28 cellular contexts compared by ENCODE assay signal in the genomic region with DNA sequence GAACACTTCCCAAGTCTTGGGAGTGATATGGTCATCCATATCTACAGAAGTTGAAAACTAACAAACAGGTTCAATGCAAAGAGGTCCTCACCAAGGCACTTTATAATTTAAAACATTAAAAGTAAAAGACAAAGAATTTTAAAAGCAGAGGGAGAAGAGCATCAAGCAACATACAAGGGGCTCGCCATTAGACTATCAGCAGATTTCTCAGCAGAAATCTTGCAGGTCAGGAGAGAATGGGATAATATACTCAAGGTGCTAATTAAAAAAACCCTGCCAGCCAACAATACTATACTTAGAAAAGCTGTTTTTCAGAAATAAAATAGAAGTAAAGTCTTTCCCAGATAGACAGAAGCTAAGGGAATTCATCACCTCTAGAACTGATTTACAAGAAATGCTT.
"Had no signal": no experiment of that assay in that cellular context is flagged by ENCODE, and none has a peak within 500 bp of the region (broad histone marks: within the 10 kb centered on the region; RNA-seq: fewer than 3 reads in every experiment).

No MANE protein-coding gene starts in this region.

- H3K9me3 Mint-ChIP-seq: type B pancreatic cell had no signal

- H3K4me3 ChIP-seq: stomach, suprapubic skin, testis, thoracic aorta, thyroid gland, tibial artery, tibial nerve, transverse colon, upper lobe of left lung, upper lobe of right lung, uterus, vagina had no signal

- FAIRE-seq: urothelium cell line had no signal

- H3K27me3 ChIP-seq: stomach, suprapubic skin, testis, thyroid gland, tibial artery, tibial nerve, transverse colon, upper lobe of left lung, upper lobe of right lung, uterus, vagina had no signal

- ATAC-seq: stimulated activated effector memory CD8-positive, alpha-beta T cell treated with anti-CD3 and anti-CD28 coated beads, Interleukin-12 subunit alpha, Interleukin-12 subunit beta, amount 100 ng/mL, for 72 hours; stimulated activated memory B cell treated with anti-CD40 and anti-IgM and Interleukin-4, amounts not matched to agents 10 μg/mL and 1 μg/mL and 100 μg/mL, for 72 hours; stimulated activated naive B cell treated with anti-CD40 and anti-IgM and Interleukin-4, amounts not matched to agents 10 μg/mL and 1 μg/mL and 100 μg/mL, for 72 hours; stimulated activated naive CD8-positive, alpha-beta T cell treated with anti-CD3 and anti-CD28 coated beads, Interleukin-15, amount 100 ng/mL, for 72 hours; stimulated activated naive CD8-positive, alpha-beta T cell treated with anti-CD3 and anti-CD28 coated beads, Interleukin-15, Interleukin-2, amounts not matched to agents 100 U/mL and 50 U/mL, for 24 hours; upper lobe of right lung had no signal

- H3K27me3 Mint-ChIP-seq: stimulated activated memory B cell treated with anti-CD40 and anti-IgM and Interleukin-4, amounts not matched to agents 10 μg/mL and 1 μg/mL and 100 μg/mL, for 72 hours; stimulated activated naive B cell treated with anti-CD40 and anti-IgM and Interleukin-4, amounts not matched to agents 10 μg/mL and 1 μg/mL and 100 μg/mL, for 72 hours; stimulated activated naive CD8-positive, alpha-beta T cell treated with anti-CD3 and anti-CD28 coated beads, Interleukin-15, amount 100 ng/mL, for 72 hours; stimulated activated naive CD8-positive, alpha-beta T cell treated with anti-CD3 and anti-CD28 coated beads, Interleukin-15, Interleukin-2, amounts not matched to agents 100 ng/mL and 50 ng/mL, for 24 hours; type B pancreatic cell had no signal

- H3K9me3 ChIP-seq: suprapubic skin, testis, thoracic aorta, thyroid gland, transverse colon, upper lobe of left lung, upper lobe of right lung, vagina had no signal

- H3K36me3 ChIP-seq: thoracic aorta, thyroid gland, transverse colon, upper lobe of left lung, upper lobe of right lung, uterus, vagina had no signal

- H3K4me3 Mint-ChIP-seq: stimulated activated effector memory CD8-positive, alpha-beta T cell treated with anti-CD3 and anti-CD28 coated beads, Interleukin-12 subunit alpha, Interleukin-12 subunit beta, amount 100 ng/mL, for 72 hours; stimulated activated memory B cell treated with anti-CD40 and anti-IgM and Interleukin-4, amounts not matched to agents 10 μg/mL and 1 μg/mL and 100 μg/mL, for 72 hours; stimulated activated naive B cell treated with anti-CD40 and anti-IgM and Interleukin-4, amounts not matched to agents 10 μg/mL and 1 μg/mL and 100 μg/mL, for 72 hours; stimulated activated naive CD8-positive, alpha-beta T cell treated with anti-CD3 and anti-CD28 coated beads, Interleukin-15, amount 100 ng/mL, for 72 hours; stimulated activated naive CD8-positive, alpha-beta T cell treated with anti-CD3 and anti-CD28 coated beads, Interleukin-15, Interleukin-2, amounts not matched to agents 100 ng/mL and 50 ng/mL, for 24 hours; type B pancreatic cell had no signal

- DNase-seq: stimulated activated CD4-positive, alpha-beta T cell treated with anti-CD3 and anti-CD28 coated beads, Interleukin-2, amount 100 ng/mL, for 48 hours; stimulated activated CD4-positive, alpha-beta T cell treated with anti-CD3 and anti-CD28 coated beads, Interleukin-4, amount 100 ng/mL, for 1 hour; stimulated activated CD4-positive, alpha-beta T cell treated with anti-CD3 and anti-CD28 coated beads, Interleukin-4, amount 100 ng/mL, for 24 hours; stimulated activated CD4-positive, alpha-beta T cell treated with anti-CD3 and anti-CD28 coated beads, Interleukin-4, amount 100 ng/mL, for 4 hours; stimulated activated CD8-positive, alpha-beta memory T cell treated with anti-CD3 and anti-CD28 coated beads, Interleukin-4, amount 100 ng/mL, for 48 hours; stimulated activated naive B cell treated with anti-CD40 and anti-IgM and Interleukin-4, amounts not matched to agents 10 μg/mL and 1 μg/mL and 100 μg/mL, for 72 hours; stimulated activated naive CD4-positive, alpha-beta T cell; stimulated activated naive CD8-positive, alpha-beta T cell treated with anti-CD3 and anti-CD28 coated beads, Interleukin-15, amount 100 ng/mL, for 72 hours; stimulated activated naive CD8-positive, alpha-beta T cell treated with anti-CD3 and anti-CD28 coated beads, Interleukin-15, Interleukin-2, amounts not matched to agents 100 U/mL and 50 U/mL, for 24 hours; stomach; substantia nigra; testis; thyroid gland; tibial artery; transverse colon; trophoblast cell; upper lobe of left lung; upper lobe of right lung; uterus had no signal

- H3K4me1 Mint-ChIP-seq: stimulated activated memory B cell treated with anti-CD40 and anti-IgM and Interleukin-4, amounts not matched to agents 10 μg/mL and 1 μg/mL and 100 μg/mL, for 72 hours; stimulated activated naive B cell treated with anti-CD40 and anti-IgM and Interleukin-4, amounts not matched to agents 10 μg/mL and 1 μg/mL and 100 μg/mL, for 72 hours; stimulated activated naive CD8-positive, alpha-beta T cell treated with anti-CD3 and anti-CD28 coated beads, Interleukin-15, amount 100 ng/mL, for 72 hours had no signal

- H3K27ac Mint-ChIP-seq: stimulated activated memory B cell treated with anti-CD40 and anti-IgM and Interleukin-4, amounts not matched to agents 10 μg/mL and 1 μg/mL and 100 μg/mL, for 72 hours; stimulated activated naive B cell treated with anti-CD40 and anti-IgM and Interleukin-4, amounts not matched to agents 10 μg/mL and 1 μg/mL and 100 μg/mL, for 72 hours; stimulated activated naive CD8-positive, alpha-beta T cell treated with anti-CD3 and anti-CD28 coated beads, Interleukin-15, amount 100 ng/mL, for 72 hours; stimulated activated naive CD8-positive, alpha-beta T cell treated with anti-CD3 and anti-CD28 coated beads, Interleukin-15, Interleukin-2, amounts not matched to agents 100 ng/mL and 50 ng/mL, for 24 hours; type B pancreatic cell had no signal

- H3K36me3 Mint-ChIP-seq: stimulated activated effector memory CD8-positive, alpha-beta T cell treated with anti-CD3 and anti-CD28 coated beads, Interleukin-12 subunit alpha, Interleukin-12 subunit beta, amount 100 ng/mL, for 72 hours had no signal

- H3K27ac ChIP-seq: stomach, suprapubic skin, testis, thoracic aorta, thyroid gland, tibial artery, tibial nerve, transverse colon, upper lobe of left lung, upper lobe of right lung, uterus, vagina had no signal

- H3K4me1 ChIP-seq: suprapubic skin, testis, thyroid gland, tibial artery, tibial nerve, transverse colon, upper lobe of left lung, upper lobe of right lung, uterus, vagina had no signal
